8 cellular contexts compared by ENCODE assay signal in genomic region chr1:12229835-12230548, GRCh38.
DNase-seq lines count a peak whose midpoint lies in the region; ATAC-seq lines count a peak whose summit lies in the region.

VPS13D (plus strand) TSS chr1:12230030; CDS start chr1:12234267, 4,237 bp downstream.

- ATAC-seq in HG02763 (IDR thresholded peaks at IDR 0.05; ENCODE audit: unreplicated experiment) = peak; percentile 83

- DNase-seq in NCI-H1694 treated with DMSO at 0.1 percent for 48 hours (lab: John Stamatoyannopoulos, UW) (peak; percentile 32), NCI-H1694 (lab: John Stamatoyannopoulos, UW) (no peak), NCI-H2196 (lab: John Stamatoyannopoulos, UW; ENCODE audit: unreplicated experiment) (peak; percentile 87), islet precursor cell (peak; percentile 82)
- peak; percentile 78 to 87 (median 82) for DNase-seq in activated CD4-positive, CD25-positive, alpha-beta regulatory T cell (lab: John Stamatoyannopoulos, UW)
- DNase-seq in central memory CD4-positive, alpha-beta T cell = peak; percentile 80
- DNase-seq in stimulated activated CD4-positive, alpha-beta T cell treated with anti-CD3 and anti-CD28 coated beads, Interleukin-12 subunit alpha, Interleukin-12 subunit beta, amount 100 ng/mL, for 48 hours (ENCODE audit: low read depth in 2 of 3, low spot score in 1 of 3) = peak; percentile 66 to 82 (median 80)
